In the genomic region with DNA sequence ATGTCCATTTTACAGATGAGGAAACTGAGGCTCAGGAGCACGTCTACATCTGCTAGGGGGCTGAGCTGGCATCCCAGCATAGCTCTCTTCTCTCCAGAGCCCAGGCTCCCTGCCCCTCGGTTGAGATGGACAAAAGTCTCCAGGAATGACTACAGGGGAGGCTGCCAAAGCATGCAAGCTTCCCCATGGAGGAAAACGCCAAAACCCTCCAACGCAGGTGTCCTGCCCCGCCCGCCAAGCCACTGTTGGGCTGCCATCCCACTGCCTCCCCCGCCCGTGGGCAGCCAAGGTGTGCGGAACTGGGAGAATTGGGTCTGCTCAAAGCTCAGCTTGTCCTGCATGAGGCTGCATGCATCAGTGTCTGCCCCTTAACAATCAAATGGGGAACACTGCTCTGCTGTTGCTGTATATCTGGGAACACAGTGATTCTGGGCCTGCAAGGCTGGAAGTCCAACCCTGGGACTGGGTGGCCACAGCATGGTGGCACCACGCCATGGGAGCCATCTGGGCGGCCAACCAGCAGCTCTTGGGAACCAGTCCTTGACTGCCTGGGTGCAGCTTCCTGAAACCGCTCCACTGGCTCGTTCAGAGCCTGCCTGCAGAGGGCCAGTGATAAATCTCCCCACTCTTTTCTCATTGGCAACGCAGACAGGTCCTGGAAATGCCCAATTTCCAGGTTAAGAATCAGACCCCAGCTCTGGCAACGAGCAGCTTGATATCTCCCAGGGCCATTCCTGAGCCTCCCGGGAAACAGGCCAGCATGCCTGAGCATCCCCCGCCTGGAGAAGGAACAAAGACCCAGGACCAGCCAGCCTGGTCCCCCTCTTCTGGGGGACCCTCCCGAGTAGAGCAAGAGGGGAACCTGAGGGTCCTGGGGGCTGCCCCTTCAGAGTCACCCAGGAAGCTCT, we compare ENCODE assay signal across 1 cellular context.
TF ChIP-seq lines count a peak whose summit lies in the region.

No MANE protein-coding gene starts in this region.

TF ChIP-seq in IMR-90, 13 proteins besides CTCF, POLR2A, EP300 and RAD21 (continued from another document):
- TF ChIP-seq, protein P1, sequence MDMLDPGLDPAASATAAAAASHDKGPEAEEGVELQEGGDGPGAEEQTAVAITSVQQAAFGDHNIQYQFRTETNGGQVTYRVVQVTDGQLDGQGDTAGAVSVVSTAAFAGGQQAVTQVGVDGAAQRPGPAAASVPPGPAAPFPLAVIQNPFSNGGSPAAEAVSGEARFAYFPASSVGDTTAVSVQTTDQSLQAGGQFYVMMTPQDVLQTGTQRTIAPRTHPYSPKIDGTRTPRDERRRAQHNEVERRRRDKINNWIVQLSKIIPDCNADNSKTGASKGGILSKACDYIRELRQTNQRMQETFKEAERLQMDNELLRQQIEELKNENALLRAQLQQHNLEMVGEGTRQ (IDR thresholded peaks at IDR 0.05; ENCODE audit: low read depth, low read length): no peak
- TF ChIP-seq SMC3 (IDR thresholded peaks at IDR 0.05; ENCODE audit: low read depth, low read length) (no peak), NFE2L2 (IDR thresholded peaks at IDR 0.05; ENCODE audit: low read depth, low read length) (no peak), RCOR1 (IDR thresholded peaks at IDR 0.05; ENCODE audit: insufficient replicate concordance, low read length) (no peak), CHD1 (IDR thresholded peaks at IDR 0.05; ENCODE audit: low read depth, low read length) (no peak), MXI1 (IDR thresholded peaks at IDR 0.05; ENCODE audit: borderline replicate concordance, low read depth, low read length) (no peak)
- TF ChIP-seq, protein P2, sequence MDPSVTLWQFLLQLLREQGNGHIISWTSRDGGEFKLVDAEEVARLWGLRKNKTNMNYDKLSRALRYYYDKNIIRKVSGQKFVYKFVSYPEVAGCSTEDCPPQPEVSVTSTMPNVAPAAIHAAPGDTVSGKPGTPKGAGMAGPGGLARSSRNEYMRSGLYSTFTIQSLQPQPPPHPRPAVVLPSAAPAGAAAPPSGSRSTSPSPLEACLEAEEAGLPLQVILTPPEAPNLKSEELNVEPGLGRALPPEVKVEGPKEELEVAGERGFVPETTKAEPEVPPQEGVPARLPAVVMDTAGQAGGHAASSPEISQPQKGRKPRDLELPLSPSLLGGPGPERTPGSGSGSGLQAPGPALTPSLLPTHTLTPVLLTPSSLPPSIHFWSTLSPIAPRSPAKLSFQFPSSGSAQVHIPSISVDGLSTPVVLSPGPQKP (IDR thresholded peaks at IDR 0.05; ENCODE audit: borderline replicate concordance, low read depth, low read length): no peak
TF ChIP-seq in IMR-90: peak in this region for 0.
